ENCODE assay signal across 10 cellular contexts in the genomic region with DNA sequence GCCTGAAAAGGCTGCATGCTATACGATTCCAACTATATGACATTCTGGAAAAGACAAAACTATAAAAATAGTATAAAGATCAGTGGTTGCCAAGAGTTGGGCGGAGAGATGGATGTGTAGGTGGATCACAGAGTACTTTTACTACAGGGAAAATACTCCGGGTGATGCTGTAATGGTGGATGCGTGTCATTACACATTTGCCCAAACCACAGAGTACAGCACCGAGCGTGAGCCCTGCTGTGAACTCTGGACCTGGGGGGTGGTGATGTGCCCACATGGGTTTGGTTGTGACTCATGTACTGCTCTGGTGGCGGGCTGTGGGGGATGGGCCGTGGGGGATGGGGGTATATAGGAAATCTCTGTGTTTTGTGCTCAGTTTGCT.
A peak's percentile ranks its signal among the peaks of the same experiment; 100 is the strongest.
DNase-seq lines count a peak whose midpoint lies in the region; ATAC-seq, FAIRE-seq and TF ChIP-seq lines count a peak whose summit lies in the region.
"Had no signal": no experiment of that assay in that cellular context is flagged by ENCODE, and none has a peak within 500 bp of the region (broad histone marks: within the 10 kb centered on the region; RNA-seq: fewer than 3 reads in every experiment).

No MANE protein-coding gene starts in this region.

- H3K9me3 Mint-ChIP-seq in astrocyte (ENCODE audit: unreplicated experiment), result no peaks in the 10 kb centered on the region
- H3K9me3 Mint-ChIP-seq: naive B cell had no signal

- no peaks in the 10 kb centered on the region for H3K36me3 ChIP-seq in astrocyte (ENCODE audit: insufficient read depth, low read length)

- peaks cover 24% of the 10 kb centered on the region for H3K4me1 ChIP-seq in astrocyte (ENCODE audit: insufficient read depth, low read length)

- peak overlapping the region; percentile 16 for H3K4me3 ChIP-seq in astrocyte (ENCODE audit: insufficient read depth, low read depth, low read length)
- H3K4me3 ChIP-seq: K562 had no signal

- H3K27ac ChIP-seq in astrocyte (ENCODE audit: low read depth, low read length), result peak overlapping the region; percentile 72

- no peaks in the 10 kb centered on the region for H3K27me3 ChIP-seq in astrocyte (ENCODE audit: insufficient read depth, low read length)

- H3K27me3 Mint-ChIP-seq in astrocyte (ENCODE audit: low read depth, unreplicated experiment), result peaks cover 17% of the 10 kb centered on the region

- H3K9me3 ChIP-seq in astrocyte (ENCODE audit: insufficient read depth, low read depth, low read length), result peaks cover 3% of the 10 kb centered on the region

- POLR2A ChIA-PET in GM10248 (lab: Yijun Ruan, JAX), result no interaction called here

- CTCF ChIA-PET in GM10248 (lab: Yijun Ruan, JAX), result interaction anchor here (1.4 to 7.1 kb wide), 4 partner anchors 259 to 680 kb away, joined by 4 to 71 read pairs (median 10); no protein-coding TSS in a partner anchor

- H3K36me3 Mint-ChIP-seq in astrocyte (ENCODE audit: low read depth, unreplicated experiment), result no peaks in the 10 kb centered on the region
- H3K36me3 Mint-ChIP-seq: naive B cell had no signal

- peak overlapping the region; percentile 63 for H3K9ac ChIP-seq in astrocyte (ENCODE audit: low read length)

- TF ChIP-seq CTCF in astrocyte (IDR thresholded peaks at IDR 0.05; ENCODE audit: insufficient read depth, low read depth, low read length) (no peak), GM10248 (IDR thresholded peaks at IDR 0.05; ENCODE audit: control extremely low read depth, extremely low read depth, low read depth, missing control alignments) (no peak)

- H3K4me1 Mint-ChIP-seq in astrocyte (ENCODE audit: low read depth, unreplicated experiment), result peaks cover 19% of the 10 kb centered on the region

- peak overlapping the region; percentile 70 for H3K27ac Mint-ChIP-seq in astrocyte (ENCODE audit: unreplicated experiment)

- peaks cover 4% of the 10 kb centered on the region for H4K20me1 ChIP-seq in astrocyte (ENCODE audit: insufficient read depth, low read length)

- peak overlapping the region; percentile 46 for H3K4me3 Mint-ChIP-seq in astrocyte (ENCODE audit: unreplicated experiment)
- H3K4me3 Mint-ChIP-seq: naive B cell had no signal

- H3K79me2 ChIP-seq in astrocyte (ENCODE audit: insufficient read depth, low read length), result no peaks in the 10 kb centered on the region

- H3K4me2 ChIP-seq in astrocyte (ENCODE audit: low read length), result peak overlapping the region; percentile 70

- ATAC-seq in GM18870 (IDR thresholded peaks at IDR 0.05; ENCODE audit: unreplicated experiment), result peak; percentile 58

- DNase-seq in T follicular helper cell (ENCODE audit: low read depth) (peak; percentile 28), astrocyte (ENCODE audit: low read depth) (peak; percentile 83), GM10248 (ENCODE audit: extremely low spot score) (no peak), NCI-H82 treated with DMSO at 0.1 percent for 48 hours (lab: John Stamatoyannopoulos, UW; ENCODE audit: unreplicated experiment) (no peak), pons (ENCODE audit: low spot score) (no peak), superior temporal gyrus (ENCODE audit: extremely low spot score) (no peak)
- peak; percentile 82 to 83 for DNase-seq in stimulated activated CD4-positive, alpha-beta T cell treated with anti-CD3 and anti-CD28 coated beads, Interleukin-15, amount 100 ng/mL, for 48 hours (ENCODE audit: low read depth in 2 of 2)
- DNase-seq: naive B cell had no signal

- no peak for FAIRE-seq in astrocyte (lab: Jason Lieb, UNC)
- FAIRE-seq: K562 had no signal

- no peak overlapping the region for H2AFZ ChIP-seq in astrocyte (ENCODE audit: low read depth, low read length)

Comparison
In these comparisons a context has a peak if more than half of its experiments do, and no peak if none do; other contexts are left out.
1. DNase-seq: peak in T follicular helper cell (single experiment), astrocyte (single experiment) and stimulated activated CD4-positive, alpha-beta T cell treated with anti-CD3 and anti-CD28 coated beads, Interleukin-15, amount 100 ng/mL, for 48 hours (2 of 2); none in GM10248 (single experiment), NCI-H82 treated with DMSO at 0.1 percent for 48 hours (single experiment), pons (single experiment) and superior temporal gyrus (single experiment).